In genomic region chr3:17190353-17191078, GRCh38 we compare ENCODE assay signal across 1 cellular context.
TF ChIP-seq lines count a peak whose summit lies in the region.

No MANE protein-coding gene starts in this region.

TF ChIP-seq in HepG2, 621 proteins besides CTCF, POLR2A, EP300 and RAD21 (continued from another document):
- TF ChIP-seq DZIP1 (CRISPR knock-in tag; IDR thresholded peaks at IDR 0.05) = no peak
